ENCODE assay signal across 14 cellular contexts in genomic region chr3:10284496-10284895, GRCh38. TPM values are rescaled to one million over a fixed set of nuclear protein-coding genes. Genes with fewer than 3 reads are reported as not detected.
DNase-seq lines count a peak whose midpoint lies in the region; ATAC-seq and TF ChIP-seq lines count a peak whose summit lies in the region.
"Had no signal": no experiment of that assay in that cellular context is flagged by ENCODE, and none has a peak within 500 bp of the region (broad histone marks: within the 10 kb centered on the region; RNA-seq: fewer than 3 reads in every experiment).

No MANE protein-coding gene starts in this region.

- H3K18ac ChIP-seq in neuronal stem cell (ENCODE audit: low read length), result peak overlapping the region; percentile 21

- no peak overlapping the region for H4K91ac ChIP-seq in neuronal stem cell (ENCODE audit: low read depth, low read length, poor library complexity)

- POLR2A ChIA-PET in WTC11 (lab: Charles Lee), result no interaction called here
- POLR2A ChIA-PET in activated naive CD8-positive, alpha-beta T cell treated with anti-CD3 and anti-CD28 coated beads, Interleukin-2, amount 10 ng/mL, durations not matched to agents 7 days and 5 days (lab: Charles Lee), result interaction anchor here (1.3 kb wide), 1 partner anchor 9 kb away, joined by 3 read pairs; no protein-coding TSS in a partner anchor

- H3K27me3 Mint-ChIP-seq in WTC11 (ENCODE audit: low read depth), result no peaks in the 10 kb centered on the region
- no peaks in the 10 kb centered on the region for H3K27me3 Mint-ChIP-seq in activated naive CD8-positive, alpha-beta T cell treated with anti-CD3 and anti-CD28 coated beads, Interleukin-2, amount 10 ng/mL, durations not matched to agents 7 days and 5 days

- WGBS in neuronal stem cell (ENCODE audit: extremely low coverage in 2 of 2, insufficient read length in 2 of 2, insufficient replicate concordance in 1 of 2), 2 donors, result no CpG with 5 or more reads among the region's 9 CpGs

- peaks cover 12 to 18% of the 10 kb centered on the region in 2 donors for H3K4me1 ChIP-seq in neuronal stem cell (ENCODE audit: control insufficient read depth in 2 of 2, insufficient read depth in 1 of 2, low read depth in 1 of 2, low read length in 2 of 2)
- H3K4me1 ChIP-seq: BE2C had no signal

- H3K9ac ChIP-seq in neuronal stem cell (ENCODE audit: low read depth, low read length, poor library complexity), result no peak overlapping the region

- no peak overlapping the region for H2AK5ac ChIP-seq in neuronal stem cell (ENCODE audit: low read depth, low read length)

- H3K36me3 ChIP-seq in neuronal stem cell (replicated peaks in 1 of 2; ENCODE audit: control insufficient read depth in 2 of 2, insufficient read depth in 2 of 2, low read length in 2 of 2), result peaks cover 8 to 77% of the 10 kb centered on the region in 2 donors

- H3K27ac Mint-ChIP-seq in WTC11, result 0 out of 2 replicates have a peak overlapping the region, but pooled peaks have one; percentile 41
- H3K27ac Mint-ChIP-seq in activated naive CD8-positive, alpha-beta T cell treated with anti-CD3 and anti-CD28 coated beads, Interleukin-2, amount 10 ng/mL, durations not matched to agents 7 days and 5 days, result peak overlapping the region; percentile 38

- no peaks in the 10 kb centered on the region for H3K9me3 ChIP-seq in neuronal stem cell (replicated peaks in 1 of 2; ENCODE audit: control insufficient read depth in 2 of 2, insufficient read depth in 1 of 2, low read depth in 1 of 2, low read length in 2 of 2)
- H3K9me3 ChIP-seq: BE2C, MG63 had no signal

- no peak overlapping the region for H3K23ac ChIP-seq in neuronal stem cell (ENCODE audit: low read depth, low read length, poor library complexity)

- no peak overlapping the region for H2BK5ac ChIP-seq in neuronal stem cell (ENCODE audit: low read length)

- H3K36me3 Mint-ChIP-seq in WTC11, result peaks cover 16% of the 10 kb centered on the region; the same call in 1 of the 2 replicates
- peaks cover 18% of the 10 kb centered on the region for H3K36me3 Mint-ChIP-seq in activated naive CD8-positive, alpha-beta T cell treated with anti-CD3 and anti-CD28 coated beads, Interleukin-2, amount 10 ng/mL, durations not matched to agents 7 days and 5 days

- no peaks in the 10 kb centered on the region for H3K79me1 ChIP-seq in neuronal stem cell (ENCODE audit: low read depth, low read length)

- H3K4ac ChIP-seq in neuronal stem cell (ENCODE audit: low read length), result no peak overlapping the region

- no peaks in the 10 kb centered on the region for H3K27me3 ChIP-seq in neuronal stem cell (ENCODE audit: control insufficient read depth in 3 of 3, insufficient read depth in 3 of 3, low read depth in 1 of 3, low read length in 3 of 3)
- H3K27me3 ChIP-seq: BE2C, MG63 had no signal

- no peak for ATAC-seq in WTC11
- peak; percentile 19 for ATAC-seq in activated naive CD8-positive, alpha-beta T cell treated with anti-CD3 and anti-CD28 coated beads, Interleukin-2, amount 10 ng/mL, durations not matched to agents 7 days and 5 days (ENCODE audit: low read depth)
- ATAC-seq in SK-N-SH treated with all-trans-retinoic acid at 6 μM for 48 hours, result no peak
- no peak for ATAC-seq in GM19395 (IDR thresholded peaks at IDR 0.05; ENCODE audit: unreplicated experiment)
- no peak for ATAC-seq in GM21737 (IDR thresholded peaks at IDR 0.05; ENCODE audit: unreplicated experiment)

- TF ChIP-seq CTCF in GM12865 (IDR thresholded peaks at IDR 0.05; ENCODE audit: insufficient read depth, low read depth, low read length, missing control alignments), result no peak
- TF ChIP-seq CTCF in WTC11 (IDR thresholded peaks at IDR 0.05), result no peak

- no peak overlapping the region for H3K4me3 ChIP-seq in GM12865 (ENCODE audit: low read depth, low read length)
- H3K4me3 ChIP-seq in neuronal stem cell (ENCODE audit: low read length in 2 of 2), result no peak overlapping the region
- H3K4me3 ChIP-seq: MG63 had no signal

- peaks cover 9% of the 10 kb centered on the region for H3K4me1 Mint-ChIP-seq in WTC11
- H3K4me1 Mint-ChIP-seq in activated naive CD8-positive, alpha-beta T cell treated with anti-CD3 and anti-CD28 coated beads, Interleukin-2, amount 10 ng/mL, durations not matched to agents 7 days and 5 days, result peaks cover 18% of the 10 kb centered on the region
- H3K4me1 Mint-ChIP-seq: neural crest cell had no signal

- no peak overlapping the region for H2BK15ac ChIP-seq in neuronal stem cell (ENCODE audit: low read length)

- H2AFZ ChIP-seq in neuronal stem cell (ENCODE audit: low read length), result no peak overlapping the region

- no peak overlapping the region for H2BK12ac ChIP-seq in neuronal stem cell (ENCODE audit: low read length)

- no peak overlapping the region for H3K27ac ChIP-seq in neuronal stem cell (replicated peaks; ENCODE audit: low read length)

- no peaks in the 10 kb centered on the region for H3K9me3 Mint-ChIP-seq in WTC11
- H3K9me3 Mint-ChIP-seq in activated naive CD8-positive, alpha-beta T cell treated with anti-CD3 and anti-CD28 coated beads, Interleukin-2, amount 10 ng/mL, durations not matched to agents 7 days and 5 days, result no peaks in the 10 kb centered on the region
- H3K9me3 Mint-ChIP-seq: neural crest cell had no signal

- DNase-seq in GM12865 (ENCODE audit: low read depth), result peak; percentile 75
- no peak for DNase-seq in WTC11 (ENCODE audit: low spot score)
- no peak for DNase-seq in activated naive CD8-positive, alpha-beta T cell treated with anti-CD3 and anti-CD28 coated beads, Interleukin-2, amount 10 ng/mL, durations not matched to agents 7 days and 5 days
- no peak for DNase-seq in neuronal stem cell (ENCODE audit: low spot score)
- no peak for DNase-seq in NCI-H510A (lab: John Stamatoyannopoulos, UW)
- DNase-seq: BE2C, MG63, NCI-H2227 treated with DMSO at 0.1 percent for 48 hours, RPMI8226, small intestine had no signal

- CTCF ChIA-PET in WTC11 (lab: Charles Lee), result no interaction called here

- no peak overlapping the region for H3K4me2 ChIP-seq in neuronal stem cell (ENCODE audit: insufficient read depth, low read length, poor library complexity, severe bottlenecking)

- H3K4me3 Mint-ChIP-seq in WTC11, result no peak overlapping the region
- H3K4me3 Mint-ChIP-seq in activated naive CD8-positive, alpha-beta T cell treated with anti-CD3 and anti-CD28 coated beads, Interleukin-2, amount 10 ng/mL, durations not matched to agents 7 days and 5 days, result no peak overlapping the region
- H3K4me3 Mint-ChIP-seq: neural crest cell had no signal

- no peak overlapping the region for H2BK120ac ChIP-seq in neuronal stem cell (ENCODE audit: low read depth, low read length)

- H4K8ac ChIP-seq in neuronal stem cell (ENCODE audit: low read depth, low read length), result no peak overlapping the region

- H3K14ac ChIP-seq in neuronal stem cell (ENCODE audit: low read length), result no peak overlapping the region

TF ChIP-seq in WTC11, 78 proteins besides CTCF, POLR2A, EP300 and RAD21 (continues in another document):
- TF ChIP-seq, protein P1, sequence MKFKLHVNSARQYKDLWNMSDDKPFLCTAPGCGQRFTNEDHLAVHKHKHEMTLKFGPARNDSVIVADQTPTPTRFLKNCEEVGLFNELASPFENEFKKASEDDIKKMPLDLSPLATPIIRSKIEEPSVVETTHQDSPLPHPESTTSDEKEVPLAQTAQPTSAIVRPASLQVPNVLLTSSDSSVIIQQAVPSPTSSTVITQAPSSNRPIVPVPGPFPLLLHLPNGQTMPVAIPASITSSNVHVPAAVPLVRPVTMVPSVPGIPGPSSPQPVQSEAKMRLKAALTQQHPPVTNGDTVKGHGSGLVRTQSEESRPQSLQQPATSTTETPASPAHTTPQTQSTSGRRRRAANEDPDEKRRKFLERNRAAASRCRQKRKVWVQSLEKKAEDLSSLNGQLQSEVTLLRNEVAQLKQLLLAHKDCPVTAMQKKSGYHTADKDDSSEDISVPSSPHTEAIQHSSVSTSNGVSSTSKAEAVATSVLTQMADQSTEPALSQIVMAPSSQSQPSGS (CRISPR knock-in tag; IDR thresholded peaks at IDR 0.05; ENCODE audit: borderline replicate concordance, low read depth), result no peak

TF ChIP-seq in SK-N-SH treated with all-trans-retinoic acid at 6 μM for 48 hours, 23 proteins besides CTCF, POLR2A, EP300 and RAD21:
- no peak for TF ChIP-seq ZFP3 (CRISPR knock-in tag; IDR thresholded peaks at IDR 0.05)
- TF ChIP-seq ZC3H10 (CRISPR knock-in tag; IDR thresholded peaks at IDR 0.05), result no peak
- no peak for TF ChIP-seq RARB (CRISPR knock-in tag; IDR thresholded peaks at IDR 0.05)
- no peak for TF ChIP-seq CSDC2 (CRISPR knock-in tag; IDR thresholded peaks at IDR 0.05)
- TF ChIP-seq, protein P2, sequence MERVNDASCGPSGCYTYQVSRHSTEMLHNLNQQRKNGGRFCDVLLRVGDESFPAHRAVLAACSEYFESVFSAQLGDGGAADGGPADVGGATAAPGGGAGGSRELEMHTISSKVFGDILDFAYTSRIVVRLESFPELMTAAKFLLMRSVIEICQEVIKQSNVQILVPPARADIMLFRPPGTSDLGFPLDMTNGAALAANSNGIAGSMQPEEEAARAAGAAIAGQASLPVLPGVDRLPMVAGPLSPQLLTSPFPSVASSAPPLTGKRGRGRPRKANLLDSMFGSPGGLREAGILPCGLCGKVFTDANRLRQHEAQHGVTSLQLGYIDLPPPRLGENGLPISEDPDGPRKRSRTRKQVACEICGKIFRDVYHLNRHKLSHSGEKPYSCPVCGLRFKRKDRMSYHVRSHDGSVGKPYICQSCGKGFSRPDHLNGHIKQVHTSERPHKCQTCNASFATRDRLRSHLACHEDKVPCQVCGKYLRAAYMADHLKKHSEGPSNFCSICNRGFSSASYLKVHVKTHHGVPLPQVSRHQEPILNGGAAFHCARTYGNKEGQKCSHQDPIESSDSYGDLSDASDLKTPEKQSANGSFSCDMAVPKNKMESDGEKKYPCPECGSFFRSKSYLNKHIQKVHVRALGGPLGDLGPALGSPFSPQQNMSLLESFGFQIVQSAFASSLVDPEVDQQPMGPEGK (CRISPR knock-in tag; IDR thresholded peaks at IDR 0.05; ENCODE audit: borderline replicate concordance), result no peak

RNA-seq across cellular contexts. Expression of gene GHRL, which starts 8.3 kb away (rescaled TPM):
- 0.34 to 0.35 TPM in 2 of 3 replicates, not detected in the other for total RNA-seq in WTC11 (2021)
- under 1 TPM; 0.53 to 0.94 TPM for total RNA-seq in activated naive CD8-positive, alpha-beta T cell treated with anti-CD3 and anti-CD28 coated beads, Interleukin-2, amount 10 ng/mL, durations not matched to agents 7 days and 5 days
- not detected for polyA plus RNA-seq in neuronal stem cell (2013, experiment 1 of 2)
- 0.21 TPM for polyA plus RNA-seq in neuronal stem cell (2013, experiment 2 of 2)

RNA-seq across cellular contexts. Expression of gene TATDN2, which starts 36.2 kb away (rescaled TPM):
- total RNA-seq in WTC11 (2021), result 23.2 to 31.7 TPM (median 24.7 TPM) in 3 replicates
- 10 to 100 TPM; 55.4 to 67.4 TPM for total RNA-seq in activated naive CD8-positive, alpha-beta T cell treated with anti-CD3 and anti-CD28 coated beads, Interleukin-2, amount 10 ng/mL, durations not matched to agents 7 days and 5 days
- polyA plus RNA-seq in neuronal stem cell (2013, experiment 1 of 2), result 10.3 TPM
- polyA plus RNA-seq in neuronal stem cell (2013, experiment 2 of 2), result 10.2 TPM

RNA-seq across cellular contexts. Expression of gene SEC13, which starts 36.4 kb away (rescaled TPM):
- total RNA-seq in WTC11 (2021), result 121 to 139 TPM (median 132 TPM) in 3 replicates
- 10 to 100 TPM; 71.6 to 74.2 TPM for total RNA-seq in activated naive CD8-positive, alpha-beta T cell treated with anti-CD3 and anti-CD28 coated beads, Interleukin-2, amount 10 ng/mL, durations not matched to agents 7 days and 5 days
- polyA plus RNA-seq in neuronal stem cell (2013, experiment 1 of 2), result 103 TPM
- polyA plus RNA-seq in neuronal stem cell (2013, experiment 2 of 2), result 99.6 TPM
